ENCODE assay signal across 8 cellular contexts in the genomic region with DNA sequence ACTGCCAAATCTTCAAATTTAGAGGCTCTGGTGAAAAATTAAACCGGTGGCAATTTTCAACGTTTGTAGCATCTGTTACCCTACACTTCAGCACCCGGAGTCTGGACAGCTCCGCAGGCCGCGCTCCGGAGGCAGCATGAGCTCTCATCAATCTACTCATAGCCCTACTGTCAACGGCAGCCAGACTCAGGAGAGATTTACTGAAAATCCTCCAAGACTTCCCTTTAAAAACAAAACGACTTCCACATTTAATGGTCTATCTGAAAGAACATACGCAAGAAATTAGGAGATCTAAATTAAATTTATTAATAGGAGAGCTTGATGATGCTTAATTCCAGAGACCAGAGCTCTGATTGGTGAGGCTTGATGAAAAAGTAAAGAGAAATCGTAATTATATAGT. TPM values are rescaled to one million over a fixed set of nuclear protein-coding genes. Genes with fewer than 3 reads are reported as not detected.
DNase-seq lines count a peak whose midpoint lies in the region; ATAC-seq and TF ChIP-seq lines count a peak whose summit lies in the region.

No MANE protein-coding gene starts in this region.

- peaks cover 44% of the 10 kb centered on the region for H3K27me3 ChIP-seq in CD4-positive, alpha-beta memory T cell (ENCODE audit: insufficient read depth, low read length)

- no peak overlapping the region for H3K27ac ChIP-seq in CD4-positive, alpha-beta memory T cell (ENCODE audit: low read depth, low read length)

- H3K4me3 ChIP-seq in CD4-positive, alpha-beta memory T cell (ENCODE audit: low read length in 2 of 2): no peak overlapping the region
- no peak overlapping the region for H3K4me3 ChIP-seq in LNCaP clone FGC (ENCODE audit: low read depth, low read length)

- peak overlapping the region in 1 of 8 donors; percentile 59 for H3K4me3 Mint-ChIP-seq in CD4-positive, alpha-beta memory T cell
- peak overlapping the region; percentile 18 for H3K4me3 Mint-ChIP-seq in activated CD8-positive, alpha-beta T cell treated with anti-CD3 and anti-CD28 coated beads, Interleukin-2, amount 10 ng/mL, durations not matched to agents 7 days and 5 days

- ATAC-seq in activated CD8-positive, alpha-beta T cell treated with anti-CD3 and anti-CD28 coated beads, Interleukin-2, amount 10 ng/mL, durations not matched to agents 7 days and 5 days: no peak
- ATAC-seq in left ventricle myocardium superior (no peak), GM18873 (IDR thresholded peaks at IDR 0.05; ENCODE audit: low FRiP score, unreplicated experiment) (no peak)

- POLR2A ChIA-PET in CD4-positive, alpha-beta memory T cell (lab: Charles Lee; ENCODE audit: partially characterized antibody): no interaction called here
- POLR2A ChIA-PET in activated CD8-positive, alpha-beta T cell treated with anti-CD3 and anti-CD28 coated beads, Interleukin-2, amount 10 ng/mL, durations not matched to agents 7 days and 5 days (lab: Charles Lee): no interaction called here

- DNase-seq in CD4-positive, alpha-beta memory T cell: peak; percentile 18 to 51 (median 27)
- DNase-seq in LNCaP clone FGC (ENCODE audit: low read depth) (peak; percentile 13), left ventricle myocardium superior (peak; percentile 53), NCI-H1436 treated with DMSO at 0.1 percent for 48 hours (lab: John Stamatoyannopoulos, UW) (no peak), NCI-H2081 (lab: John Stamatoyannopoulos, UW) (no peak)
- peak; percentile 71 for DNase-seq in activated CD8-positive, alpha-beta T cell treated with anti-CD3 and anti-CD28 coated beads, Interleukin-2, amount 10 ng/mL, durations not matched to agents 7 days and 5 days
- peak; percentile 35 for DNase-seq in stimulated activated CD4-positive, alpha-beta T cell treated with anti-CD3 and anti-CD28 coated beads, Interleukin-4, amount 100 ng/mL, for 24 hours

- H3K9me3 ChIP-seq in CD4-positive, alpha-beta memory T cell (ENCODE audit: control insufficient read depth in 1 of 2, low read length in 2 of 2): no peaks in the 10 kb centered on the region

- H3K4me1 Mint-ChIP-seq in CD4-positive, alpha-beta memory T cell: peaks cover 4 to 18% (median 10%) of the 10 kb centered on the region in 4 donors
- peaks cover 17% of the 10 kb centered on the region for H3K4me1 Mint-ChIP-seq in activated CD8-positive, alpha-beta T cell treated with anti-CD3 and anti-CD28 coated beads, Interleukin-2, amount 10 ng/mL, durations not matched to agents 7 days and 5 days (ENCODE audit: low read depth)

- H3K36me3 ChIP-seq in CD4-positive, alpha-beta memory T cell (ENCODE audit: insufficient read depth, low read length): no peaks in the 10 kb centered on the region

- H3K27me3 Mint-ChIP-seq in CD4-positive, alpha-beta memory T cell: peaks cover 51 to 54% of the 10 kb centered on the region in 2 donors
- H3K27me3 Mint-ChIP-seq in activated CD8-positive, alpha-beta T cell treated with anti-CD3 and anti-CD28 coated beads, Interleukin-2, amount 10 ng/mL, durations not matched to agents 7 days and 5 days (ENCODE audit: low read depth): peaks cover 59% of the 10 kb centered on the region

- H3K36me3 Mint-ChIP-seq in CD4-positive, alpha-beta memory T cell: peaks cover 2 to 6% of the 10 kb centered on the region in 2 donors
- peaks cover under 1% of the 10 kb centered on the region for H3K36me3 Mint-ChIP-seq in activated CD8-positive, alpha-beta T cell treated with anti-CD3 and anti-CD28 coated beads, Interleukin-2, amount 10 ng/mL, durations not matched to agents 7 days and 5 days (ENCODE audit: low read depth)

- intact Hi-C loops in CD4-positive, alpha-beta memory T cell (cut with micrococcal nuclease): no loop called here
- intact Hi-C loops in left ventricle myocardium superior (cut with micrococcal nuclease): no loop called here

- CTCF ChIA-PET in CD4-positive, alpha-beta memory T cell (lab: Charles Lee; ENCODE audit: partially characterized antibody): no interaction called here
- CTCF ChIA-PET in activated CD8-positive, alpha-beta T cell treated with anti-CD3 and anti-CD28 coated beads, Interleukin-2, amount 10 ng/mL, durations not matched to agents 7 days and 5 days (lab: Charles Lee): interaction anchor here (0.6 kb wide), 1 partner anchor 141 kb away, joined by 4 read pairs; no protein-coding TSS in a partner anchor

- peaks cover 2 to 20% (median 8%) of the 10 kb centered on the region in 8 donors for H3K9me3 Mint-ChIP-seq in CD4-positive, alpha-beta memory T cell
- no peaks in the 10 kb centered on the region for H3K9me3 Mint-ChIP-seq in activated CD8-positive, alpha-beta T cell treated with anti-CD3 and anti-CD28 coated beads, Interleukin-2, amount 10 ng/mL, durations not matched to agents 7 days and 5 days (ENCODE audit: insufficient read depth)

- TF ChIP-seq CTCF in LNCaP clone FGC (IDR thresholded peaks at IDR 0.05; ENCODE audit: control insufficient read depth, extremely low read depth, insufficient read depth): no peak

- H3K27ac Mint-ChIP-seq in CD4-positive, alpha-beta memory T cell: peak overlapping the region in 1 of 7 donors; percentile 28
- no peak overlapping the region for H3K27ac Mint-ChIP-seq in activated CD8-positive, alpha-beta T cell treated with anti-CD3 and anti-CD28 coated beads, Interleukin-2, amount 10 ng/mL, durations not matched to agents 7 days and 5 days

- peaks cover 21% of the 10 kb centered on the region for H3K4me1 ChIP-seq in CD4-positive, alpha-beta memory T cell (ENCODE audit: insufficient read depth, low read length)

RNA-seq across cellular contexts. Expression of a gene that starts 1.0 kb away (rescaled TPM):
- total RNA-seq in CD4-positive, alpha-beta memory T cell: not detected
- polyA plus RNA-seq in CD4-positive, alpha-beta memory T cell: not detected
- total RNA-seq in activated CD8-positive, alpha-beta T cell treated with anti-CD3 and anti-CD28 coated beads, Interleukin-2, amount 10 ng/mL, durations not matched to agents 7 days and 5 days: not detected
- total RNA-seq in left ventricle myocardium superior: 0.17 TPM

Comparison
In these comparisons a context has a peak if more than half of its experiments do, and no peak if none do; other contexts are left out.
1. DNase-seq: peak in CD4-positive, alpha-beta memory T cell (5 of 5), LNCaP clone FGC (single experiment), activated CD8-positive, alpha-beta T cell treated with anti-CD3 and anti-CD28 coated beads, Interleukin-2, amount 10 ng/mL, durations not matched to agents 7 days and 5 days (single experiment), left ventricle myocardium superior (single experiment) and stimulated activated CD4-positive, alpha-beta T cell treated with anti-CD3 and anti-CD28 coated beads, Interleukin-4, amount 100 ng/mL, for 24 hours (single experiment); none in NCI-H1436 treated with DMSO at 0.1 percent for 48 hours (single experiment) and NCI-H2081 (0 of 2).